In genomic region chr12:110249105-110249504, GRCh38 we compare ENCODE assay signal across 10 cellular contexts. TPM values are rescaled to one million over a fixed set of nuclear protein-coding genes. Genes with fewer than 3 reads are reported as not detected.
DNase-seq lines count a peak whose midpoint lies in the region; ATAC-seq, FAIRE-seq and TF ChIP-seq lines count a peak whose summit lies in the region.
"Had no signal": no experiment of that assay in that cellular context is flagged by ENCODE, and none has a peak within 500 bp of the region (broad histone marks: within the 10 kb centered on the region; RNA-seq: fewer than 3 reads in every experiment).

No MANE protein-coding gene starts in this region.

- no peak overlapping the region for H3K4me2 ChIP-seq in endothelial cell of umbilical vein (ENCODE audit: insufficient read depth, low read length)

- no peak for ATAC-seq in heart right ventricle
- no peak for ATAC-seq in left cardiac atrium
- no peak for ATAC-seq in GM21529 (IDR thresholded peaks at IDR 0.05; ENCODE audit: unreplicated experiment)
- ATAC-seq: WTC11 had no signal

- dilution Hi-C loops in endothelial cell of umbilical vein (cut with MboI; ENCODE audit: extremely low pct_ligation_motif_present, low sequenced_read_pairs): no loop called here

- BruUV-seq in endothelial cell of umbilical vein (replicated peaks; lab: Mats Ljungman, UMichigan): no TSS peak

- no peaks in the 10 kb centered on the region for H3K27me3 ChIP-seq in heart right ventricle
- H3K27me3 ChIP-seq in endothelial cell of umbilical vein (ENCODE audit: control insufficient read depth in 2 of 2, insufficient read depth in 2 of 2, low read length in 2 of 2): no peaks in the 10 kb centered on the region
- no peaks in the 10 kb centered on the region for H3K27me3 ChIP-seq in vagina

- no peak for FAIRE-seq in endothelial cell of umbilical vein (lab: Jason Lieb, UNC)

- no peak overlapping the region for H2AFZ ChIP-seq in endothelial cell of umbilical vein (ENCODE audit: low read depth, low read length)

- H3K4me1 ChIP-seq in heart right ventricle (peaks cover 33 to 91% (median 54%) of the 10 kb centered on the region in 9 donors), endothelial cell of umbilical vein (ENCODE audit: control insufficient read depth, extremely low read depth, insufficient read depth, low read length) (no peaks in the 10 kb centered on the region), vagina (peaks cover 66% of the 10 kb centered on the region)

- TF ChIP-seq POLR2A in endothelial cell of umbilical vein (IDR thresholded peaks at IDR 0.05; ENCODE audit: low read depth, low read length) (no peak), vagina (IDR thresholded peaks at IDR 0.05) (no peak)

- 15 to 23% methylated on average over 4 of the region's 4 CpGs for WGBS in heart right ventricle, 2 donors

- POLR2A ChIA-PET in endothelial cell of umbilical vein (lab: Charles Lee): no interaction called here

- peaks cover 0 to 8% (median 0%) of the 10 kb centered on the region in 11 donors for H3K9me3 ChIP-seq in heart right ventricle
- H3K9me3 ChIP-seq in endothelial cell of umbilical vein (replicated peaks; ENCODE audit: control insufficient read depth, insufficient read depth, low read length): no peaks in the 10 kb centered on the region
- no peaks in the 10 kb centered on the region for H3K9me3 ChIP-seq in vagina

- peak overlapping the region; percentile 71 to 98 (median 92) for H3K27ac ChIP-seq in heart right ventricle
- no peak overlapping the region for H3K27ac ChIP-seq in endothelial cell of umbilical vein (ENCODE audit: insufficient read depth, low read depth, low read length)
- H3K27ac ChIP-seq in vagina: peak overlapping the region; percentile 78

- no peaks in the 10 kb centered on the region for H3K79me2 ChIP-seq in endothelial cell of umbilical vein (ENCODE audit: control insufficient read depth, insufficient read depth, low read length)

- H3K36me3 ChIP-seq in heart right ventricle: no peaks in the 10 kb centered on the region
- no peaks in the 10 kb centered on the region for H3K36me3 ChIP-seq in endothelial cell of umbilical vein (ENCODE audit: control insufficient read depth in 2 of 2, extremely low read depth in 1 of 2, insufficient read depth in 2 of 2, low read length in 2 of 2)
- H3K36me3 ChIP-seq in vagina: no peaks in the 10 kb centered on the region

- no peak overlapping the region for H3K4me3 ChIP-seq in heart right ventricle
- H3K4me3 ChIP-seq in endothelial cell of umbilical vein (replicated peaks in 1 of 3; ENCODE audit: insufficient read depth in 1 of 3, low read depth in 1 of 3, low read length in 3 of 3): no peak overlapping the region
- H3K4me3 ChIP-seq in vagina: no peak overlapping the region

- TF ChIP-seq CTCF in heart right ventricle (IDR thresholded peaks at IDR 0.05) (no peak), endothelial cell of umbilical vein (IDR thresholded peaks at IDR 0.05; ENCODE audit: extremely low read depth in 1 of 2, insufficient read depth in 1 of 2, low read depth in 1 of 2, low read length in 2 of 2) (no peak), vagina (IDR thresholded peaks at IDR 0.05) (no peak)

- intact Hi-C loops in heart right ventricle (cut with DNase I) (loop anchor here in 1 of 10 donors (5.0 kb wide), 1 partner anchor 33 kb away; the partner anchor contains the start of gene ATP2A2), left cardiac atrium (cut with DNase I) (loop anchor here in 1 of 2 donors (5.0 kb wide), 1 partner anchor 33 kb away; the partner anchor contains the start of gene ATP2A2), endothelial cell of umbilical vein (cut with micrococcal nuclease) (no loop called here), vagina (cut with DNase I) (no loop called here)

- H4K20me1 ChIP-seq in endothelial cell of umbilical vein (replicated peaks; ENCODE audit: control insufficient read depth, extremely low read depth, insufficient read depth, low read length): no peaks in the 10 kb centered on the region

- DNase-seq in heart right ventricle (no peak), left cardiac atrium (no peak), endothelial cell of umbilical vein (ENCODE audit: low read depth, low spot score) (peak; percentile 30), myocyte (ENCODE audit: low read depth) (peak; percentile 87), vagina (ENCODE audit: extremely low spot score in 2 of 2) (no peak), NCI-H226 (no peak), GF-D8 (lab: John Stamatoyannopoulos, UW) (no peak)
- DNase-seq: stimulated activated CD8-positive, alpha-beta memory T cell treated with anti-CD3 and anti-CD28 coated beads, Interleukin-4, amount 100 ng/mL, for 48 hours had no signal

- CTCF ChIA-PET in endothelial cell of umbilical vein (lab: Charles Lee): interaction anchor here (1.6 to 1.9 kb wide), 3 partner anchors 9 to 150 kb away, joined by 4 to 6 read pairs (median 4); no protein-coding TSS in a partner anchor

- no peaks in the 10 kb centered on the region for H3K9me1 ChIP-seq in endothelial cell of umbilical vein (replicated peaks; ENCODE audit: control insufficient read depth, extremely low read depth, insufficient read depth, low read length)

- no peak overlapping the region for H3K9ac ChIP-seq in endothelial cell of umbilical vein (replicated peaks; ENCODE audit: extremely low read depth, insufficient read depth, low read length)

TF ChIP-seq in endothelial cell of umbilical vein, 7 proteins besides CTCF, POLR2A, EP300 and RAD21:
- TF ChIP-seq MYC (IDR thresholded peaks at IDR 0.05; ENCODE audit: low read depth, low read length) (no peak), FOS (IDR thresholded peaks at IDR 0.05; ENCODE audit: borderline replicate concordance, insufficient read depth, low read length) (no peak), EZH2 (IDR thresholded peaks at IDR 0.05; ENCODE audit: borderline replicate concordance, low read depth, low read length, severe bottlenecking) (no peak), POLR2AphosphoS5 (IDR thresholded peaks at IDR 0.05; ENCODE audit: insufficient read depth, low read depth, low read length) (no peak), GATA2 (IDR thresholded peaks at IDR 0.05; ENCODE audit: insufficient read depth, insufficient read length, low read depth, low read length) (no peak), JUN (IDR thresholded peaks at IDR 0.05; ENCODE audit: borderline replicate concordance, insufficient read depth, insufficient read length, low read depth) (no peak)
- TF ChIP-seq, protein P1, sequence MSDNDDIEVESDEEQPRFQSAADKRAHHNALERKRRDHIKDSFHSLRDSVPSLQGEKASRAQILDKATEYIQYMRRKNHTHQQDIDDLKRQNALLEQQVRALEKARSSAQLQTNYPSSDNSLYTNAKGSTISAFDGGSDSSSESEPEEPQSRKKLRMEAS (IDR thresholded peaks at IDR 0.05; ENCODE audit: insufficient read depth, insufficient read length): no peak

RNA-seq across cellular contexts. Expression of gene ATP2A2, which starts 31.9 kb away (rescaled TPM):
- total RNA-seq in heart right ventricle: 1,000 to 10,000 TPM; 1,003 to 4,750 (median 1,632) TPM
- polyA plus RNA-seq in heart right ventricle: 100 to 1,000 TPM; 316 to 678 TPM
- 1,000 to 10,000 TPM; 2,696 to 3,455 TPM for total RNA-seq in left cardiac atrium
- total RNA-seq in endothelial cell of umbilical vein: 230 and 239 TPM in 2 replicates
- polyA plus RNA-seq in endothelial cell of umbilical vein: 94.4 and 102 TPM in 2 replicates
- polyA plus RNA-seq in endothelial cell of umbilical vein (2011; cell fraction: cytosol; rRNA removed): 72.8 and 79.1 TPM in 2 replicates
- polyA plus RNA-seq in endothelial cell of umbilical vein (2011; cell fraction: nucleus; rRNA removed): 242 and 247 TPM in 2 replicates
- 170 and 217 TPM in 2 replicates for polyA plus RNA-seq in endothelial cell of umbilical vein (2012)
- polyA minus RNA-seq in endothelial cell of umbilical vein: 219 and 227 TPM in 2 replicates
- 74.0 TPM for polyA minus RNA-seq in endothelial cell of umbilical vein (2011; cell fraction: cytosol; rRNA and poly(A)+ RNA removed)
- polyA minus RNA-seq in endothelial cell of umbilical vein (2011; cell fraction: nucleus; rRNA and poly(A)+ RNA removed): 144 and 187 TPM in 2 replicates
- 438 and 959 TPM in 2 replicates for total RNA-seq in myocyte
- 245 TPM for polyA plus RNA-seq in myocyte (2012)
- total RNA-seq in vagina: 127 TPM

Comparison
In these comparisons a context has a peak if more than half of its experiments do, and no peak if none do; other contexts are left out.
1. DNase-seq: peak in endothelial cell of umbilical vein (single experiment) and myocyte (single experiment); none in heart right ventricle (0 of 2), left cardiac atrium (single experiment), vagina (0 of 2), NCI-H226 (single experiment) and GF-D8 (single experiment).